Comparison of ENCODE assay signal across 12 cellular contexts in genomic region chr10:99906470-99906869, GRCh38.
A peak's percentile ranks its signal among the peaks of the same experiment; 100 is the strongest.
DNase-seq lines count a peak whose midpoint lies in the region; ATAC-seq and TF ChIP-seq lines count a peak whose summit lies in the region.
"Had no signal": no experiment of that assay in that cellular context is flagged by ENCODE, and none has a peak within 500 bp of the region (broad histone marks: within the 10 kb centered on the region; RNA-seq: fewer than 3 reads in every experiment).

No MANE protein-coding gene starts in this region.

- peak overlapping the region; percentile 90 for H3K27ac ChIP-seq in ACC112 (ENCODE audit: low read depth, low read length)
- H3K27ac ChIP-seq: lower lobe of right lung had no signal

- H3K4me1 ChIP-seq in ACC112 (ENCODE audit: control insufficient read depth, insufficient read depth, low read length, unreplicated experiment) = peaks cover 37% of the 10 kb centered on the region
- H3K4me1 ChIP-seq: lower lobe of right lung had no signal

- H3K36me3 ChIP-seq in ACC112 (ENCODE audit: insufficient read depth, low read length) = peaks cover 45% of the 10 kb centered on the region

- H2AFZ ChIP-seq in ACC112 (ENCODE audit: low read length, unreplicated experiment) = no peak overlapping the region

- DNase-seq in HT1080 (ENCODE audit: low read depth) = peak; percentile 95
- DNase-seq in dermis blood vessel endothelial cell = peak; percentile 85
- DNase-seq in non-pigmented ciliary epithelial cell (ENCODE audit: low read depth) = peak; percentile 89
- no peak for DNase-seq in GM10266 (ENCODE audit: extremely low spot score)
- no peak for DNase-seq in activated T-cell treated with anti-CD3 and anti-CD28 coated beads for 4 hours
- DNase-seq: lower lobe of right lung; stimulated activated CD4-positive, alpha-beta T cell treated with anti-CD3 and anti-CD28 coated beads, Interleukin-12 subunit alpha, Interleukin-12 subunit beta, amount 100 ng/mL, for 4 hours; stimulated activated naive CD4-positive, alpha-beta T cell treated with Interleukin-2 at 50 U/mL for 16 hours had no signal

- H3K27me3 ChIP-seq in ACC112 (ENCODE audit: insufficient read depth, low read length) = no peaks in the 10 kb centered on the region

- no peak for ATAC-seq in HG02852 (IDR thresholded peaks at IDR 0.05; ENCODE audit: unreplicated experiment)
- ATAC-seq in GM21723 (IDR thresholded peaks at IDR 0.05; ENCODE audit: unreplicated experiment) = no peak
- ATAC-seq: GM12878 had no signal

- peak overlapping the region; percentile 27; the same call in 1 of the 2 replicates for H3K4me3 ChIP-seq in ACC112 (ENCODE audit: low read depth, low read length)
- H3K4me3 ChIP-seq: GM12878, lower lobe of right lung had no signal

- TF ChIP-seq CTCF in GM10266 (IDR thresholded peaks at IDR 0.05; ENCODE audit: control insufficient read depth, insufficient read depth, low read depth, missing control alignments) = no peak

- peaks cover 44% of the 10 kb centered on the region for H3K79me2 ChIP-seq in ACC112 (ENCODE audit: control insufficient read depth, insufficient read depth, low read length, unreplicated experiment)

Comparison
In these comparisons a context has a peak if more than half of its experiments do, and no peak if none do; other contexts are left out.
1. DNase-seq: peak in HT1080 (single experiment), dermis blood vessel endothelial cell (single experiment) and non-pigmented ciliary epithelial cell (single experiment); none in GM10266 (single experiment) and activated T-cell treated with anti-CD3 and anti-CD28 coated beads for 4 hours (single experiment).